1 cellular context compared by ENCODE assay signal in genomic region chr4:44354172-44354571, GRCh38.
TF ChIP-seq lines count a peak whose summit lies in the region.

No MANE protein-coding gene starts in this region.

TF ChIP-seq in WTC11, 78 proteins besides CTCF, POLR2A, EP300 and RAD21:
- TF ChIP-seq FOXP1 (CRISPR knock-in tag; IDR thresholded peaks at IDR 0.05; ENCODE audit: borderline replicate concordance) (no peak), USF1 (CRISPR knock-in tag; IDR thresholded peaks at IDR 0.05) (no peak), ZNF416 (CRISPR knock-in tag; IDR thresholded peaks at IDR 0.05) (no peak)
